ENCODE assay signal across 15 cellular contexts in the genomic region with DNA sequence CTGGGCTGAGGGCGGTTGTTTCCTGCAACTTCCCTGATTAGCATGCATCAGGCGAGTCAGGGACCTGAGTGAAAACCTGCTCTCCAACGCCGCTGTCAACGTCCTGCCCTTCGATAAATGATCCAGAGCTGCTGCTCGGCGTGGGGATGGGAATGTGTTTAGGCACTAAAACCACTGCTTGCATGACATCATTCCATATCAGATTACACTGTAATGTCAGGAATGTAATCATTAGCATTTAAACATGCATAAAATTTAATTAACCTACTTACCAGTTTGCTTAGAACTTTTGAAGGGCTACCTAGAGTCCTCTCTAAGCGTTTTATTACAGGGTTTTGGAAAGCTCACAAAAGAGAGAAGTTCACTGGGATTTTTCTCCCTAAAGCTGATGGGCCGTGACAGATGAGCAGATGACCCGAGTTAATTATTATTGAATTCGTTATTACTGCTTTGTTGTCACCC.
DNase-seq lines count a peak whose midpoint lies in the region; ATAC-seq, FAIRE-seq and TF ChIP-seq lines count a peak whose summit lies in the region.
"Had no signal": no experiment of that assay in that cellular context is flagged by ENCODE, and none has a peak within 500 bp of the region (broad histone marks: within the 10 kb centered on the region; RNA-seq: fewer than 3 reads in every experiment).

No MANE protein-coding gene starts in this region.

- H4K91ac ChIP-seq in IMR-90 (ENCODE audit: insufficient read depth, low read depth, low read length), result no peak overlapping the region
- no peak overlapping the region for H4K91ac ChIP-seq in H1 (replicated peaks; ENCODE audit: insufficient read length, low read length)

- H3K4ac ChIP-seq in IMR-90 (ENCODE audit: low read depth, low read length) (no peak overlapping the region), H1 (replicated peaks; ENCODE audit: insufficient read length, low read depth, low read length) (no peak overlapping the region)

- intact Hi-C loops in IMR-90 (cut with micrococcal nuclease), result no loop called here

- no peaks in the 10 kb centered on the region for H3K23me2 ChIP-seq in H1 (ENCODE audit: low read depth, low read length)

- H3K9me1 ChIP-seq in IMR-90 (ENCODE audit: insufficient read depth, low read length), result no peaks in the 10 kb centered on the region

- no peak for FAIRE-seq in H1 (lab: Jason Lieb, UNC)
- FAIRE-seq: GM18507, H54 had no signal

- H2AK5ac ChIP-seq in IMR-90 (ENCODE audit: low read depth, low read length) (no peak overlapping the region), H1 (ENCODE audit: low read depth, low read length) (0 out of 2 replicates have a peak overlapping the region, but pooled peaks have one; percentile 15)

- no peak overlapping the region for H3K27ac ChIP-seq in IMR-90 (ENCODE audit: insufficient read depth, low read length)
- no peak overlapping the region for H3K27ac ChIP-seq in H1 (ENCODE audit: low read depth, low read length)
- no peak overlapping the region for H3K27ac ChIP-seq in suprapubic skin
- H3K27ac ChIP-seq: BLaER1 treated with 17β-estradiol and CSF1 and Interleukin-3, amounts not matched to agents 10 nM and 100 nM; prostate gland had no signal

- no peak overlapping the region for H3K4me2 ChIP-seq in IMR-90 (ENCODE audit: low read depth, low read length)
- H3K4me2 ChIP-seq in H1 (ENCODE audit: insufficient read depth in 1 of 2, low read depth in 2 of 2, low read length in 2 of 2), result peak overlapping the region; percentile 60 to 72
- H3K4me2 ChIP-seq: BLaER1 treated with 17β-estradiol and CSF1 and Interleukin-3, amounts not matched to agents 10 nM and 100 nM had no signal

- H2BK20ac ChIP-seq in IMR-90 (ENCODE audit: low read depth, low read length) (no peak overlapping the region), H1 (ENCODE audit: low read length) (no peak overlapping the region)

- CTCF ChIA-PET in IMR-90 (lab: Yijun Ruan, JAX) (interaction anchor here (0.5 kb wide), 1 partner anchor 628 kb away, joined by 3 read pairs; no protein-coding TSS in a partner anchor), H1 (lab: Charles Lee; ENCODE audit: partially characterized antibody) (interaction anchor here (1.1 to 1.4 kb wide), 2 partner anchors 31 to 273 kb away, joined by 3 to 4 read pairs; no protein-coding TSS in a partner anchor)

- BruUV-seq in IMR-90 (replicated peaks; lab: Mats Ljungman, UMichigan), result no TSS peak

- H3K27me3 ChIP-seq in IMR-90 (ENCODE audit: control insufficient read depth, insufficient read depth, low read length), result no peaks in the 10 kb centered on the region
- H3K27me3 ChIP-seq in H1 (replicated peaks in 1 of 4; ENCODE audit: control insufficient read depth in 3 of 4, extremely low read depth in 1 of 4, insufficient read depth in 3 of 4, low read length in 3 of 4), result no peaks in the 10 kb centered on the region
- H3K27me3 ChIP-seq in suprapubic skin, result peaks cover 5% of the 10 kb centered on the region

- H3K4me3 ChIP-seq in IMR-90 (ENCODE audit: insufficient read depth, low read depth, low read length) (no peak overlapping the region), H1 (ENCODE audit: extremely low read depth in 1 of 4, insufficient read depth in 2 of 4, low read depth in 3 of 4, low read length in 4 of 4) (peak overlapping the region in 2 of 4 experiments; percentile 19 to 46; a peak in 3 of 8 replicates), suprapubic skin (peak overlapping the region; percentile 15)
- H3K4me3 ChIP-seq: BLaER1 treated with 17β-estradiol and CSF1 and Interleukin-3, amounts not matched to agents 10 nM and 100 nM; prostate gland had no signal

- H3K4me1 ChIP-seq in IMR-90 (ENCODE audit: control insufficient read depth, insufficient read depth, low read length) (no peaks in the 10 kb centered on the region), H1 (replicated peaks in 1 of 4; ENCODE audit: control insufficient read depth in 3 of 4, insufficient read depth in 4 of 4, low read length in 3 of 4) (peaks cover 4 to 11% (median 8%) of the 10 kb centered on the region in 4 experiments; a peak in 5 of 7 replicates), suprapubic skin (peaks cover 6% of the 10 kb centered on the region)
- H3K4me1 ChIP-seq: prostate gland had no signal

- no peak overlapping the region for H3K18ac ChIP-seq in IMR-90 (ENCODE audit: low read depth, low read length)
- H3K18ac ChIP-seq in H1 (ENCODE audit: extremely low read depth, low read length), result no peak overlapping the region

- H4K5ac ChIP-seq in IMR-90 (ENCODE audit: low read depth, low read length) (no peak overlapping the region), H1 (ENCODE audit: insufficient read length, low read depth, low read length) (no peak overlapping the region)

- H2BK12ac ChIP-seq in H1 (ENCODE audit: low read depth, low read length), result no peak overlapping the region

- no peak for TF ChIP-seq CTCF in IMR-90 (conservative IDR thresholded peaks at IDR 0.05; ENCODE audit: low read depth, low read length)
- TF ChIP-seq CTCF in H1 (IDR thresholded peaks at IDR 0.05; ENCODE audit: control extremely low read depth in 1 of 3, insufficient read depth in 1 of 3, low read depth in 1 of 3, low read length in 3 of 3), result no peak
- no peak for TF ChIP-seq CTCF in suprapubic skin (IDR thresholded peaks at IDR 0.05)
- no peak for TF ChIP-seq CTCF in GM13977 (IDR thresholded peaks at IDR 0.05; ENCODE audit: extremely low read depth, insufficient read depth, missing control alignments)

- DNase-seq in IMR-90, result no peak
- DNase-seq in H1 (ENCODE audit: low read depth in 1 of 2, low spot score in 2 of 2), result no peak
- DNase-seq in kidney tubule cell (ENCODE audit: low spot score), result peak; percentile 53
- DNase-seq in suprapubic skin (ENCODE audit: low spot score in 2 of 2), result no peak
- DNase-seq in anterior cingulate cortex (lab: John Stamatoyannopoulos, UW), result no peak
- DNase-seq in GM13977 (ENCODE audit: low spot score), result no peak
- DNase-seq: activated CD4-positive, CD25-positive, alpha-beta regulatory T cell; activated naive CD8-positive, alpha-beta T cell treated with anti-CD3 and anti-CD28 coated beads for 36 hours; central memory CD4-positive, alpha-beta T cell; GF-D8 had no signal

- POLR2A ChIA-PET in IMR-90 (lab: Charles Lee; ENCODE audit: unreplicated experiment), result no interaction called here
- POLR2A ChIA-PET in H1 (lab: Charles Lee; ENCODE audit: partially characterized antibody), result no interaction called here

- peak overlapping the region; percentile 21 for H2AFZ ChIP-seq in IMR-90 (replicated peaks; ENCODE audit: low read length, poor library complexity)
- 0 out of 2 replicates have a peak overlapping the region, but pooled peaks have one; percentile 73 for H2AFZ ChIP-seq in H1 (ENCODE audit: low read length)

- in situ Hi-C loops in IMR-90 (cut with MboI; ENCODE audit: low sequenced_read_pairs), result no loop called here
- in situ Hi-C loops in GM13977 (cut with MboI; ENCODE audit: low pct_unique_long_range_greater_than_20kb, low sequenced_read_pairs, unreplicated experiment), result no loop called here

- H3K79me2 ChIP-seq in H1 (ENCODE audit: control insufficient read depth in 1 of 2, insufficient read depth in 2 of 2, low read length in 2 of 2), result no peaks in the 10 kb centered on the region

- WGBS in IMR-90 (ENCODE audit: extremely low coverage in 2 of 2, insufficient read length in 1 of 2), 2 experiments, result 20% methylated on average over 1 of the region's 12 CpGs; no CpG with 5 or more reads in 1 of the 2 experiments
- WGBS in H1 (ENCODE audit: extremely low coverage in 1 of 2, insufficient coverage in 1 of 2, insufficient read length in 1 of 2, insufficient replicate concordance in 2 of 2, low coverage in 1 of 2, low lambda C conversion rate in 2 of 2, missing lambda C conversion rate in 1 of 2), 2 experiments, result 62% methylated on average over 12 of the region's 12 CpGs; no CpG with 5 or more reads in 1 of the 2 experiments
- 37% methylated on average over 12 of the region's 12 CpGs for WGBS in suprapubic skin

- no peak overlapping the region for H2AK9ac ChIP-seq in IMR-90 (replicated peaks; ENCODE audit: low read depth, low read length, poor library complexity)

- H3K79me1 ChIP-seq in IMR-90 (ENCODE audit: low read depth in 1 of 2, low read length in 2 of 2) (no peaks in the 10 kb centered on the region), H1 (ENCODE audit: low read depth, low read length) (no peaks in the 10 kb centered on the region)

- H3K14ac ChIP-seq in IMR-90 (replicated peaks; ENCODE audit: low read depth, low read length) (no peak overlapping the region), H1 (ENCODE audit: insufficient read length) (no peak overlapping the region)

- TF ChIP-seq RAD21 in IMR-90 (IDR thresholded peaks at IDR 0.05; ENCODE audit: low read length), result no peak
- no peak for TF ChIP-seq RAD21 in H1 (IDR thresholded peaks at IDR 0.05 in 1 of 2, conservative IDR thresholded peaks at IDR 0.05 in 1 of 2; ENCODE audit: low read depth in 2 of 2, low read length in 2 of 2)

- H4K20me1 ChIP-seq in IMR-90 (ENCODE audit: insufficient read depth, low read length) (no peaks in the 10 kb centered on the region), H1 (replicated peaks in 1 of 2; ENCODE audit: control insufficient read depth in 1 of 2, insufficient read depth in 2 of 2, low read length in 2 of 2) (no peaks in the 10 kb centered on the region)
- H4K20me1 ChIP-seq: BLaER1 treated with 17β-estradiol and CSF1 and Interleukin-3, amounts not matched to agents 10 nM and 100 nM had no signal

- TF ChIP-seq EP300 in H1 (IDR thresholded peaks at IDR 0.05; ENCODE audit: borderline replicate concordance in 1 of 2, low read depth in 2 of 2, low read length in 2 of 2), result no peak
- no peak for TF ChIP-seq EP300 in suprapubic skin (IDR thresholded peaks at IDR 0.05)

- H4K8ac ChIP-seq in IMR-90 (ENCODE audit: low read depth in 2 of 2, low read length in 2 of 2), result no peak overlapping the region
- no peak overlapping the region for H4K8ac ChIP-seq in H1 (ENCODE audit: extremely low read depth, insufficient read depth, low read length)

- H2BK5ac ChIP-seq in IMR-90 (ENCODE audit: low read depth, low read length, poor library complexity, severe bottlenecking) (no peak overlapping the region), H1 (ENCODE audit: low read depth, low read length) (no peak overlapping the region)

- H2BK15ac ChIP-seq in IMR-90 (ENCODE audit: low read depth, low read length), result no peak overlapping the region
- H2BK15ac ChIP-seq in H1 (ENCODE audit: low read length), result no peak overlapping the region

- H3K36me3 ChIP-seq in IMR-90 (ENCODE audit: control insufficient read depth, insufficient read depth, low read length) (no peaks in the 10 kb centered on the region), H1 (ENCODE audit: control insufficient read depth in 2 of 4, insufficient read depth in 4 of 4, low read length in 3 of 4) (no peaks in the 10 kb centered on the region), suprapubic skin (no peaks in the 10 kb centered on the region)
- H3K36me3 ChIP-seq: BLaER1 treated with 17β-estradiol and CSF1 and Interleukin-3, amounts not matched to agents 10 nM and 100 nM; prostate gland had no signal

- no peak overlapping the region for H3K56ac ChIP-seq in IMR-90 (ENCODE audit: extremely low read depth, insufficient read depth, low read length)
- no peak overlapping the region for H3K56ac ChIP-seq in H1 (replicated peaks; ENCODE audit: insufficient read length, low read depth, low read length)

- ATAC-seq in IMR-90 (ENCODE audit: low read depth), result no peak
- no peak for ATAC-seq in GM21825 (IDR thresholded peaks at IDR 0.05; ENCODE audit: unreplicated experiment)

- dilution Hi-C loops in IMR-90 (cut with HindIII; ENCODE audit: low sequenced_read_pairs, unreplicated experiment), result no loop called here

- H3K23ac ChIP-seq in IMR-90 (ENCODE audit: low read depth, low read length) (no peak overlapping the region), H1 (ENCODE audit: insufficient read length) (no peak overlapping the region)

- H3K9me3 ChIP-seq in IMR-90 (ENCODE audit: control insufficient read depth, insufficient read depth, low read length) (peaks cover 36% of the 10 kb centered on the region), H1 (ENCODE audit: insufficient read depth in 2 of 2, low read depth in 1 of 2, low read length in 1 of 2) (no peaks in the 10 kb centered on the region), suprapubic skin (no peaks in the 10 kb centered on the region)
- H3K9me3 ChIP-seq: BLaER1 treated with 17β-estradiol and CSF1 and Interleukin-3, amounts not matched to agents 10 nM and 100 nM; prostate gland had no signal

- H3K9ac ChIP-seq in IMR-90 (ENCODE audit: low read depth, low read length) (no peak overlapping the region), H1 (replicated peaks in 1 of 4; ENCODE audit: extremely low read depth in 1 of 4, low read depth in 3 of 4, low read length in 3 of 4) (no peak overlapping the region; a peak in 1 of 7 replicates)
- H3K9ac ChIP-seq: BLaER1 treated with 17β-estradiol and CSF1 and Interleukin-3, amounts not matched to agents 10 nM and 100 nM had no signal

- TF ChIP-seq POLR2A in IMR-90 (IDR thresholded peaks at IDR 0.05; ENCODE audit: low read depth, low read length) (no peak), H1 (IDR thresholded peaks at IDR 0.05; ENCODE audit: control extremely low read depth in 1 of 2, low read depth in 2 of 2, low read length in 2 of 2) (no peak), suprapubic skin (IDR thresholded peaks at IDR 0.05) (no peak)

- no peak overlapping the region for H2BK120ac ChIP-seq in IMR-90 (ENCODE audit: low read depth, low read length)
- no peak overlapping the region for H2BK120ac ChIP-seq in H1 (replicated peaks; ENCODE audit: low read depth, low read length)
